ENCODE assay signal across 12 cellular contexts in the genomic region with DNA sequence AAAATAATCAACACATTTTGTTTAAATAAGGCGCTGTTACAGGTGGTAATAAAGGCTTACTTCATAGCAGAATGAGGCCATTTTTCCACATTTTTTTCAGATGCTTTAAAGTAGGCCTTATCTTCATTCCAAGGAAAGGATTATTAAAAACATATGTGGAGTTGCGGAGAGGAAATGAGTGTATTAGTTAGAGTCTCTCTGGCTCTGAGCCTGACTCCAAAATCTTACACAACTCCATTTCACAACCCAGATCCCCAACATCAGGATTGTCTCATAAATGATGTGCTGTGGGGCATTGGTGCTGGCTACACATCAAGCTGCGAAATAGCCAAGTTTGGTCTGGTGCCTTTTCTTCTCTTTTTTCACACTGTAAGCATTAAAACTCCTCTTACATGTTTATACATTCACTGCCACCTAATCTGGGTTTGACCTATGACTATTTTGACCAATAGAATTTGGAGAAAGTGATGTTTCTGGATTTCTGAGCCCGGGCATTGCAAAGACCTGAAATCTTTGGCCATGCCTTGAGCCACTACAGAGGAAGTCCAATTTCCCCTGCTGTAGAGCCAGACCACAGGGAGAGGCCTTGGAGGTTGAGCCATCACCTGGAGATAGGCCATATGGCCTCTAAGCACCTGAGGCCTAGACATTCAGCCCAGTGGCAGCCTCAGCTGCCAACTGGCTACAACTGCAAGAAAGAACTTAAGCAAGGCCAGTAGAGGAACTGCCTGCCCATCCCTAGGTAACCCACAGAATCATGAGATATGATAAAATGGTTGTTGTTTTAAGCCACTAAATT. TPM values are rescaled to one million over a fixed set of nuclear protein-coding genes. Genes with fewer than 3 reads are reported as not detected.
DNase-seq lines count a peak whose midpoint lies in the region; ATAC-seq and TF ChIP-seq lines count a peak whose summit lies in the region.
"Had no signal": no experiment of that assay in that cellular context is flagged by ENCODE, and none has a peak within 500 bp of the region (broad histone marks: within the 10 kb centered on the region; RNA-seq: fewer than 3 reads in every experiment).

No MANE protein-coding gene starts in this region.

- no peak overlapping the region for H3K4me3 ChIP-seq in astrocyte of the cerebellum (ENCODE audit: low read depth, low read length)
- no peak overlapping the region for H3K4me3 ChIP-seq in thoracic aorta
- H3K4me3 ChIP-seq in H7 (ENCODE audit: insufficient read depth, low read depth, low read length) = no peak overlapping the region

- no peaks in the 10 kb centered on the region for H3K36me3 ChIP-seq in thoracic aorta
- H3K36me3 ChIP-seq in H7 (replicated peaks; ENCODE audit: control insufficient read depth, insufficient read depth, low read length) = no peaks in the 10 kb centered on the region

- no peaks in the 10 kb centered on the region for H3K9me3 ChIP-seq in thoracic aorta
- H3K9me3 ChIP-seq in T-helper 17 cell (ENCODE audit: control insufficient read depth, low read length, poor library complexity, severe bottlenecking) = no peaks in the 10 kb centered on the region

- H3K4me1 Mint-ChIP-seq in T-helper 17 cell = no peaks in the 10 kb centered on the region
- no peaks in the 10 kb centered on the region for H3K4me1 Mint-ChIP-seq in T-helper 2 cell treated with Interferon-gamma antibody and Interleukin-4, amounts not matched to agents 5 μg/mL and 100 μg/mL, for 36 hours (ENCODE audit: low read depth)

- no peak overlapping the region for H3K27ac Mint-ChIP-seq in T-helper 17 cell
- H3K27ac Mint-ChIP-seq in T-helper 2 cell treated with Interferon-gamma antibody and Interleukin-4, amounts not matched to agents 5 μg/mL and 100 μg/mL, for 36 hours = no peak overlapping the region
- H3K27ac Mint-ChIP-seq: activated T-cell treated with anti-CD3 and anti-CD28 coated beads, Interleukin-2, amount 50 U/mL, for 72 hours had no signal

- H3K27me3 ChIP-seq in thoracic aorta (replicated peaks; ENCODE audit: insufficient read depth) = no peaks in the 10 kb centered on the region
- no peaks in the 10 kb centered on the region for H3K27me3 ChIP-seq in H7 (ENCODE audit: control insufficient read depth, insufficient read depth, low read length)

- DNase-seq in HCEC 1CT (peak; percentile 92), astrocyte of the cerebellum (ENCODE audit: low read depth) (peak; percentile 94), left ventricle myocardium superior (peak; percentile 35), thoracic aorta (ENCODE audit: low spot score) (peak; percentile 42), T-helper 17 cell (no peak), H7 (no peak)
- DNase-seq in T-helper 2 cell treated with Interferon-gamma antibody and Interleukin-4, amounts not matched to agents 5 μg/mL and 100 μg/mL, for 36 hours (ENCODE audit: low spot score) = no peak
- DNase-seq: activated T-cell treated with anti-CD3 and anti-CD28 coated beads, Interleukin-2, amount 50 U/mL, for 72 hours; NCI-H1694; OCI-M1; stimulated activated CD4-positive, alpha-beta T cell treated with anti-CD3 and anti-CD28 coated beads, Interleukin-4, amount 100 ng/mL, for 4 hours had no signal

- ATAC-seq in left ventricle myocardium superior (peak; percentile 88), thoracic aorta (ENCODE audit: insufficient number of reproducible peaks, low FRiP score, low read depth) (peak; percentile 65), GM21576 (IDR thresholded peaks at IDR 0.05; ENCODE audit: unreplicated experiment) (no peak), T-helper 17 cell (no peak)
- ATAC-seq: activated T-cell treated with anti-CD3 and anti-CD28 coated beads, Interleukin-2, amount 50 U/mL, for 72 hours had no signal

- TF ChIP-seq CTCF in astrocyte of the cerebellum (IDR thresholded peaks at IDR 0.05; ENCODE audit: low read depth, low read length, missing control alignments) (no peak), thoracic aorta (IDR thresholded peaks at IDR 0.05) (no peak)

- no peaks in the 10 kb centered on the region for H3K9me3 Mint-ChIP-seq in T-helper 2 cell treated with Interferon-gamma antibody and Interleukin-4, amounts not matched to agents 5 μg/mL and 100 μg/mL, for 36 hours

- H3K27me3 Mint-ChIP-seq in T-helper 17 cell = no peaks in the 10 kb centered on the region
- H3K27me3 Mint-ChIP-seq in T-helper 2 cell treated with Interferon-gamma antibody and Interleukin-4, amounts not matched to agents 5 μg/mL and 100 μg/mL, for 36 hours (ENCODE audit: low read depth) = no peaks in the 10 kb centered on the region

- no peaks in the 10 kb centered on the region for H3K36me3 Mint-ChIP-seq in T-helper 17 cell (ENCODE audit: low read depth)
- no peaks in the 10 kb centered on the region for H3K36me3 Mint-ChIP-seq in T-helper 2 cell treated with Interferon-gamma antibody and Interleukin-4, amounts not matched to agents 5 μg/mL and 100 μg/mL, for 36 hours (ENCODE audit: low read depth)

- in situ Hi-C loops in astrocyte of the cerebellum (cut with HindIII; ENCODE audit: low sequenced_read_pairs) = no loop called here

- H3K4me3 Mint-ChIP-seq in T-helper 17 cell = no peak overlapping the region
- no peak overlapping the region for H3K4me3 Mint-ChIP-seq in T-helper 2 cell treated with Interferon-gamma antibody and Interleukin-4, amounts not matched to agents 5 μg/mL and 100 μg/mL, for 36 hours
- H3K4me3 Mint-ChIP-seq: activated T-cell treated with anti-CD3 and anti-CD28 coated beads, Interleukin-2, amount 50 U/mL, for 72 hours had no signal

- peak overlapping the region; percentile 57 to 73 for H3K27ac ChIP-seq in thoracic aorta

- peaks cover 32 to 58% of the 10 kb centered on the region in 2 donors for H3K4me1 ChIP-seq in thoracic aorta (ENCODE audit: control insufficient read depth in 1 of 2, low read depth in 2 of 2)

- intact Hi-C loops in left ventricle myocardium superior (cut with micrococcal nuclease) = no loop called here

RNA-seq across cellular contexts. Expression of gene SOD3, which starts 16.7 kb away (rescaled TPM):
- total RNA-seq in left ventricle myocardium superior = 69.8 TPM
- total RNA-seq in thoracic aorta = 100 to 1,000 TPM; 549 to 743 TPM
- total RNA-seq in T-helper 17 cell = not detected
- total RNA-seq in H7 (2014; rRNA removed; shearing (Covaris generic)) = 0.07 and 1.3 TPM in 2 replicates
- total RNA-seq: activated T-cell treated with anti-CD3 and anti-CD28 coated beads, Interleukin-2, amount 50 U/mL, for 72 hours had no signal

Comparison
In these comparisons a context has a peak if more than half of its experiments do, and no peak if none do; other contexts are left out.
1. DNase-seq: peak in HCEC 1CT (single experiment), astrocyte of the cerebellum (single experiment), left ventricle myocardium superior (single experiment) and thoracic aorta (single experiment); none in T-helper 17 cell (0 of 3), H7 (single experiment) and T-helper 2 cell treated with Interferon-gamma antibody and Interleukin-4, amounts not matched to agents 5 μg/mL and 100 μg/mL, for 36 hours (single experiment).
2. ATAC-seq: peak in left ventricle myocardium superior (single experiment) and thoracic aorta (single experiment); none in GM21576 (single experiment) and T-helper 17 cell (single experiment).
3. RNA of gene SOD3, which starts 16.7 kb away (total RNA-seq): 549 to 743 TPM in thoracic aorta and 69.8 TPM in left ventricle myocardium superior (single experiment); 0.07 to 1.3 TPM in H7 and not detected in T-helper 17 cell; every median in the first group is over 10 times any median in the second.